1 cellular context compared by ENCODE assay signal in genomic region chr12:5441497-5442236, GRCh38.
TF ChIP-seq lines count a peak whose summit lies in the region.

No MANE protein-coding gene starts in this region.

TF ChIP-seq in GM23338, 12 proteins besides CTCF, POLR2A, EP300 and RAD21 (continued from another document):
- TF ChIP-seq ZNF462 (CRISPR knock-in tag; IDR thresholded peaks at IDR 0.05) (no peak), ZNF331 (CRISPR knock-in tag; IDR thresholded peaks at IDR 0.05; ENCODE audit: low read depth) (no peak), POLR2AphosphoS5 (IDR thresholded peaks at IDR 0.05; ENCODE audit: low read depth) (no peak)
